Comparison of ENCODE assay signal across 24 cellular contexts in genomic region chr14:103897075-103897947, GRCh38. TPM values are rescaled to one million over a fixed set of nuclear protein-coding genes. Genes with fewer than 3 reads are reported as not detected.
A peak's percentile ranks its signal among the peaks of the same experiment; 100 is the strongest.
DNase-seq lines count a peak whose midpoint lies in the region; ATAC-seq and TF ChIP-seq lines count a peak whose summit lies in the region.
"Had no signal": no experiment of that assay in that cellular context is flagged by ENCODE, and none has a peak within 500 bp of the region (broad histone marks: within the 10 kb centered on the region; RNA-seq: fewer than 3 reads in every experiment).

No MANE protein-coding gene starts in this region.

- H3K36me3 ChIP-seq in body of pancreas (replicated peaks in 1 of 2; ENCODE audit: insufficient read depth in 1 of 2, low read depth in 2 of 2) (no peaks in the 10 kb centered on the region), parathyroid adenoma (ENCODE audit: control insufficient read depth, insufficient read depth, low read length) (no peaks in the 10 kb centered on the region)
- H3K36me3 ChIP-seq: prostate gland, SJCRH30, tibial artery had no signal

- no peaks in the 10 kb centered on the region for H3K79me2 ChIP-seq in parathyroid adenoma

- H3K27ac ChIP-seq in body of pancreas (peak overlapping the region; percentile 18 to 63 (median 62)), parathyroid adenoma (peak overlapping the region; percentile 52)
- H3K27ac ChIP-seq: prostate gland, SJCRH30, tibial artery had no signal

- no peak overlapping the region for H3K9ac ChIP-seq in parathyroid adenoma

- peak overlapping the region; percentile 69 for H2AFZ ChIP-seq in parathyroid adenoma

- intact Hi-C loops in body of pancreas (cut with DNase I) = no loop called here

- no peaks in the 10 kb centered on the region for H3K27me3 ChIP-seq in body of pancreas
- H3K27me3 ChIP-seq in parathyroid adenoma (ENCODE audit: control insufficient read depth, insufficient read depth, low read length) = no peaks in the 10 kb centered on the region
- H3K27me3 ChIP-seq: SJCRH30 had no signal

- no peak overlapping the region for H3K4me3 ChIP-seq in body of pancreas
- H3K4me3 ChIP-seq in parathyroid adenoma (ENCODE audit: low read depth, low read length) = no peak overlapping the region
- H3K4me3 ChIP-seq: prostate gland, SJCRH30, tibial artery had no signal

- no peaks in the 10 kb centered on the region for H3K9me3 ChIP-seq in body of pancreas
- H3K9me3 ChIP-seq in parathyroid adenoma (ENCODE audit: control insufficient read depth, low read length) = no peaks in the 10 kb centered on the region
- H3K9me3 ChIP-seq: prostate gland, SJCRH30, tibial artery had no signal

- WGBS in body of pancreas, 2 donors = 58 to 64% methylated on average over 23 to 26 of the region's 27 CpGs

- TF ChIP-seq CTCF in body of pancreas (IDR thresholded peaks at IDR 0.05) = no peak
- TF ChIP-seq CTCF in parathyroid adenoma (IDR thresholded peaks at IDR 0.05) = no peak

- ATAC-seq in body of pancreas = peak; percentile 82
- ATAC-seq in HG02852 (IDR thresholded peaks at IDR 0.05; ENCODE audit: unreplicated experiment) = no peak
- ATAC-seq: activated naive CD8-positive, alpha-beta T cell treated with anti-CD3 and anti-CD28 coated beads, Interleukin-2, amount 50 U/mL, for 24 hours; stimulated activated effector memory CD8-positive, alpha-beta T cell treated with anti-CD3 and anti-CD28 coated beads, Interleukin-12 subunit alpha, Interleukin-12 subunit beta, amount 100 ng/mL, for 72 hours had no signal

- peaks cover 64% of the 10 kb centered on the region for H3K4me1 ChIP-seq in body of pancreas
- H3K4me1 ChIP-seq in parathyroid adenoma = peaks cover 17% of the 10 kb centered on the region
- H3K4me1 ChIP-seq: prostate gland, SJCRH30, tibial artery had no signal

- DNase-seq in HK-2 (ENCODE audit: unreplicated experiment) (peak; percentile 65), body of pancreas (peak; percentile 85 to 94 (median 92)), kidney tubule cell (ENCODE audit: low spot score) (peak; percentile 86), NCI-H2081 treated with DMSO at 0.1 percent for 48 hours (lab: John Stamatoyannopoulos, UW) (no peak), NK-92 (lab: John Stamatoyannopoulos, UW; ENCODE audit: unreplicated experiment) (no peak), SKM-1 treated with dmso at 0.1 percent for 144 hours (lab: John Stamatoyannopoulos, UW; ENCODE audit: unreplicated experiment) (no peak)
- DNase-seq: activated B cell treated with CpG ODN at 0.5 μM for 24 hours; activated naive CD8-positive, alpha-beta T cell treated with anti-CD3 and anti-CD28 coated beads, Interleukin-2, amount 50 U/mL, for 24 hours; DMS153; Karpas-422; NCI-H345; SJCRH30; stimulated activated CD4-positive, alpha-beta T cell treated with anti-CD3 and anti-CD28 coated beads, Interleukin-12 subunit alpha, Interleukin-12 subunit beta, amount 100 ng/mL, for 4 hours; tibial artery had no signal

- H3K4me2 ChIP-seq in parathyroid adenoma (ENCODE audit: low read length) = no peak overlapping the region

- TF ChIP-seq POLR2A in body of pancreas (IDR thresholded peaks at IDR 0.05) = peak in 1 of 3 donors; percentile 34

RNA-seq across cellular contexts. Expression of gene TDRD9, which starts 30.9 kb away (rescaled TPM):
- 1 to 10 TPM; 2.0 to 4.7 TPM for total RNA-seq in body of pancreas
- total RNA-seq: H7; SJCRH30; T-helper 2 cell treated with Interferon-gamma antibody and Interleukin-4, amounts not matched to agents 100 ng/mL and 5 ng/mL, for 36 hours had no signal

RNA-seq across cellular contexts. Expression of gene RD3L, which starts 45.0 kb away (rescaled TPM):
- not detected for total RNA-seq in body of pancreas
- total RNA-seq: activated B cell treated with CpG ODN at 0.5 μM for 24 hours; B cell; bronchial epithelial cell; fibroblast of lung; H7; kidney epithelial cell; prostate gland; SJCRH30; T-helper 2 cell treated with Interferon-gamma antibody and Interleukin-4, amounts not matched to agents 100 ng/mL and 5 ng/mL, for 36 hours had no signal

RNA-seq across cellular contexts. Expression of gene PPP1R13B, which starts 49.9 kb away (rescaled TPM):
- total RNA-seq in body of pancreas = 10 to 100 TPM; 12.5 to 36.3 TPM

Comparison
In these comparisons a context has a peak if more than half of its experiments do, and no peak if none do; other contexts are left out.
1. DNase-seq: peak in HK-2 (single experiment), body of pancreas (4 of 4) and kidney tubule cell (single experiment); none in NCI-H2081 treated with DMSO at 0.1 percent for 48 hours (single experiment), NK-92 (single experiment) and SKM-1 treated with dmso at 0.1 percent for 144 hours (single experiment).